Comparison of ENCODE assay signal across 8 cellular contexts in the genomic region with DNA sequence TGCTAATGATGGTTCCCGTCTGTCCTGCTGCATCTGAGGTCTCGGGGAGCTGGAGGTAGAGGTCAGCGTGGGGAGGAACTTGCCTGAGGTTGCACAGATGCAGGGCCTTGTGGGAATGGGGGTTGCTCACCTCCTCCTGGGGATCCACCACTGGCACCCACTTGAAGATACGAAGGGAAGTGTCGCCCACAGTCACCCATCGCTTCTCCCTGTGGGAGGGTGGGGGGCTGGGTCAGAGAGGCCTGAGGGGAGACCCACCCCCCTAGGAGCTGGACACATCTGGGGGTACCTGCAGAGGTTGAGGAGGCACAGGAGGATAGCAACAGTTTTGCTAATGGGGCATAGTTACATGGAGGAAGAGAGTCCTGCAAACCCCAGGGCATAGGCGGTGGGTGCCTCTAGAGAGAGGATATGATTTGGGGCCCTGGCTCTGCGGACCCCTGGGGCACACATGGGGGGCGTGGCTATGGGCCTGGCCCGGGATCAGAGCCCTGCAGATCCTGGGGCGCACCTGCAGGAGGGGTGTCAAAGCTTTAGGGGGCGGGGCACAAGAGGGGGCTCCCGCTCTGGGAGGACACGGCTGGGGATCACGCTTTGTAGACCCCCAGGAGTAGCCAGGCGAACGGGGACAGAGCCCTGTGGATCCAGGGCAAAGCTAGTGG. TPM values are rescaled to one million over a fixed set of nuclear protein-coding genes. Genes with fewer than 3 reads are reported as not detected.
A peak's percentile ranks its signal among the peaks of the same experiment; 100 is the strongest.
DNase-seq lines count a peak whose midpoint lies in the region; ATAC-seq and TF ChIP-seq lines count a peak whose summit lies in the region.

No MANE protein-coding gene starts in this region.

- peaks cover 48% of the 10 kb centered on the region for H3K4me1 ChIP-seq in OCI-LY1 (ENCODE audit: insufficient read depth, low read length, severe bottlenecking)

- H3F3A ChIP-seq in OCI-LY1 (ENCODE audit: insufficient read depth, low read length), result 0 out of 2 replicates have a peak, but pooled peaks cover 8% of the 10 kb centered on the region

- no peaks in the 10 kb centered on the region for H3K9me2 ChIP-seq in OCI-LY1 (ENCODE audit: low read depth, low read length)

- peaks cover 51% of the 10 kb centered on the region for H3K36me3 Mint-ChIP-seq in dendritic cell treated with granulocyte-macrophage colony-stimulating factor and Interleukin-4, amounts not matched to agents 40 ng/mL and 50 ng/mL, for 4 days (ENCODE audit: low read depth)
- H3K36me3 Mint-ChIP-seq in naive thymus-derived CD8-positive, alpha-beta T cell, result peaks cover 0 to 30% (median 3%) of the 10 kb centered on the region in 3 donors

- H3K9me3 ChIP-seq in AG04450 (ENCODE audit: control insufficient read depth, insufficient read depth, low read length) (peaks cover 4% of the 10 kb centered on the region; the same call in 1 of the 2 replicates), OCI-LY1 (ENCODE audit: low read length) (no peaks in the 10 kb centered on the region)

- DNase-seq in AG04450 (ENCODE audit: low read depth, low spot score) (no peak), D341Med (ENCODE audit: low spot score) (no peak), COLO829 (ENCODE audit: low spot score) (no peak), SW 1271 (lab: John Stamatoyannopoulos, UW) (no peak)
- DNase-seq in naive thymus-derived CD8-positive, alpha-beta T cell, result peak in 7 of 10 donors; percentile 20 to 72 (median 29)

- H2AFZ ChIP-seq in OCI-LY1 (ENCODE audit: low read length), result no peak overlapping the region

- CTCF ChIA-PET in AG04450 (lab: Charles Lee), result interaction anchor here (0.6 to 2.2 kb wide), 4 partner anchors 8 to 48 kb away, joined by 3 to 10 read pairs (median 6); no protein-coding TSS in a partner anchor

- H3K4me3 ChIP-seq in AG04450 (ENCODE audit: low read depth, low read length), result peak overlapping the region; percentile 93
- peak overlapping the region; percentile 72 for H3K4me3 ChIP-seq in OCI-LY1 (ENCODE audit: low read depth, low read length, poor library complexity, severe bottlenecking)

- H3K79me2 ChIP-seq in OCI-LY1 (ENCODE audit: insufficient read depth, low read length), result no peaks in the 10 kb centered on the region

- H3K27ac Mint-ChIP-seq in dendritic cell treated with granulocyte-macrophage colony-stimulating factor and Interleukin-4, amounts not matched to agents 40 ng/mL and 50 ng/mL, for 4 days, result peak overlapping the region; percentile 83
- H3K27ac Mint-ChIP-seq in naive thymus-derived CD8-positive, alpha-beta T cell, result peak overlapping the region; percentile 79 to 95 (median 88)

- H3K9ac ChIP-seq in OCI-LY1 (ENCODE audit: low read length), result peak overlapping the region; percentile 75

- no peaks in the 10 kb centered on the region for H4K20me1 ChIP-seq in OCI-LY1 (ENCODE audit: insufficient read depth, low read length)

- peaks cover 59% of the 10 kb centered on the region for H3K4me1 Mint-ChIP-seq in dendritic cell treated with granulocyte-macrophage colony-stimulating factor and Interleukin-4, amounts not matched to agents 40 ng/mL and 50 ng/mL, for 4 days (ENCODE audit: low read depth)
- peaks cover 24 to 60% (median 55%) of the 10 kb centered on the region in 4 donors for H3K4me1 Mint-ChIP-seq in naive thymus-derived CD8-positive, alpha-beta T cell

- H3K27ac ChIP-seq in AG04450 (ENCODE audit: low read depth, low read length), result peak overlapping the region; percentile 52
- peak overlapping the region; percentile 48 for H3K27ac ChIP-seq in OCI-LY1 (ENCODE audit: low read depth, low read length, poor library complexity, severe bottlenecking)

- ATAC-seq in GM19438 (IDR thresholded peaks at IDR 0.05; ENCODE audit: low read depth, unreplicated experiment), result peak; percentile 16
- ATAC-seq in naive thymus-derived CD8-positive, alpha-beta T cell, result peak; percentile 24 to 26

- intact Hi-C loops in dendritic cell treated with granulocyte-macrophage colony-stimulating factor and Interleukin-4, amounts not matched to agents 40 ng/mL and 50 ng/mL, for 4 days (cut with micrococcal nuclease), result no loop called here

- TF ChIP-seq CTCF in AG04450 (IDR thresholded peaks at IDR 0.05; ENCODE audit: low read depth, low read length) (no peak), OCI-LY1 (IDR thresholded peaks at IDR 0.05; ENCODE audit: low read length) (no peak)

- POLR2A ChIA-PET in AG04450 (lab: Yijun Ruan, JAX), result interaction anchor here (0.5 to 0.8 kb wide), 6 partner anchors 8 to 259 kb away, joined by 3 to 7 read pairs (median 3); no protein-coding TSS in a partner anchor
- POLR2A ChIA-PET in naive thymus-derived CD8-positive, alpha-beta T cell (lab: Charles Lee), result interaction anchor here (0.6 to 10.9 kb wide), 8 partner anchors 9 to 566 kb away, joined by 3 to 94 read pairs (median 3); a partner anchor contains a TSS

- H3K4me2 ChIP-seq in OCI-LY1 (ENCODE audit: low read length), result peak overlapping the region; percentile 76

- H3K9me3 Mint-ChIP-seq in dendritic cell treated with granulocyte-macrophage colony-stimulating factor and Interleukin-4, amounts not matched to agents 40 ng/mL and 50 ng/mL, for 4 days, result no peaks in the 10 kb centered on the region
- no peaks in the 10 kb centered on the region for H3K9me3 Mint-ChIP-seq in naive thymus-derived CD8-positive, alpha-beta T cell

- H3K4me3 Mint-ChIP-seq in dendritic cell treated with granulocyte-macrophage colony-stimulating factor and Interleukin-4, amounts not matched to agents 40 ng/mL and 50 ng/mL, for 4 days, result peak overlapping the region; percentile 87
- peak overlapping the region; percentile 77 to 93 (median 88) for H3K4me3 Mint-ChIP-seq in naive thymus-derived CD8-positive, alpha-beta T cell

- peaks cover 14% of the 10 kb centered on the region for H3K36me3 ChIP-seq in OCI-LY1 (ENCODE audit: insufficient read depth, low read length)

- no peaks in the 10 kb centered on the region for H3K27me3 ChIP-seq in AG04450 (ENCODE audit: control insufficient read depth, insufficient read depth, low read length)
- H3K27me3 ChIP-seq in OCI-LY1 (ENCODE audit: insufficient read depth, low read length), result no peaks in the 10 kb centered on the region

- H3K27me3 Mint-ChIP-seq in dendritic cell treated with granulocyte-macrophage colony-stimulating factor and Interleukin-4, amounts not matched to agents 40 ng/mL and 50 ng/mL, for 4 days, result no peaks in the 10 kb centered on the region
- H3K27me3 Mint-ChIP-seq in naive thymus-derived CD8-positive, alpha-beta T cell, result no peaks in the 10 kb centered on the region

RNA-seq across cellular contexts. Expression of a gene that starts 0.7 kb away (rescaled TPM):
- polyA plus RNA-seq in AG04450 (2011; rRNA removed), result 27.7 and 27.8 TPM in 2 replicates
- 10.8 and 11.1 TPM in 2 replicates for polyA minus RNA-seq in AG04450 (2011; rRNA and poly(A)+ RNA removed)
- 10 to 100 TPM; 24.2 to 24.6 TPM for total RNA-seq in naive thymus-derived CD8-positive, alpha-beta T cell
- 10 to 100 TPM; 33.9 to 38.8 (median 34.7) TPM for polyA plus RNA-seq in naive thymus-derived CD8-positive, alpha-beta T cell

RNA-seq across cellular contexts. Expression of a gene that starts 3.2 kb away (rescaled TPM):
- 10.1 and 12.5 TPM in 2 replicates for polyA plus RNA-seq in AG04450 (2011; rRNA removed)
- polyA minus RNA-seq in AG04450 (2011; rRNA and poly(A)+ RNA removed), result 6.5 and 6.6 TPM in 2 replicates
- 1 to 10 TPM; 1.0 to 1.3 TPM for total RNA-seq in naive thymus-derived CD8-positive, alpha-beta T cell
- polyA plus RNA-seq in naive thymus-derived CD8-positive, alpha-beta T cell, result under 1 TPM in 1 of 3 donors, not detected in 2; 0.14 TPM

RNA-seq across cellular contexts. Expression of a gene that starts 30.2 kb away (rescaled TPM):
- polyA plus RNA-seq in AG04450 (2011; rRNA removed), result 7.1 and 10.6 TPM in 2 replicates
- 7.6 and 9.4 TPM in 2 replicates for polyA minus RNA-seq in AG04450 (2011; rRNA and poly(A)+ RNA removed)
- total RNA-seq in naive thymus-derived CD8-positive, alpha-beta T cell, result 10 to 100 TPM; 13.1 to 16.8 TPM
- polyA plus RNA-seq in naive thymus-derived CD8-positive, alpha-beta T cell, result under 1 TPM; 0.06 to 0.29 (median 0.16) TPM

RNA-seq across cellular contexts. Expression of a gene that starts 55.7 kb away (rescaled TPM):
- polyA plus RNA-seq in AG04450 (2011; rRNA removed), result 23.7 and 29.5 TPM in 2 replicates
- 17.4 and 23.4 TPM in 2 replicates for polyA minus RNA-seq in AG04450 (2011; rRNA and poly(A)+ RNA removed)
- total RNA-seq in naive thymus-derived CD8-positive, alpha-beta T cell, result 10 to 100 TPM; 18.6 to 20.8 TPM
- polyA plus RNA-seq in naive thymus-derived CD8-positive, alpha-beta T cell, result 10 to 100 TPM; 15.2 to 16.0 (median 15.5) TPM

Comparison
In these comparisons a context has a peak if more than half of its experiments do, and no peak if none do; other contexts are left out.
1. DNase-seq: peak in naive thymus-derived CD8-positive, alpha-beta T cell (7 of 10); none in AG04450 (single experiment), D341Med (single experiment), COLO829 (single experiment) and SW 1271 (0 of 2).